18 cellular contexts compared by ENCODE assay signal in genomic region chr6:149132336-149132735, GRCh38.
DNase-seq lines count a peak whose midpoint lies in the region; ATAC-seq and TF ChIP-seq lines count a peak whose summit lies in the region.
"Had no signal": no experiment of that assay in that cellular context is flagged by ENCODE, and none has a peak within 500 bp of the region (broad histone marks: within the 10 kb centered on the region; RNA-seq: fewer than 3 reads in every experiment).

No MANE protein-coding gene starts in this region.

- H3K4me1 Mint-ChIP-seq in activated T-helper 17 cell treated with anti-CD3 and anti-CD28 coated beads, Interleukin-2, amount 50 U/mL, for 72 hours = peaks cover 54% of the 10 kb centered on the region
- peaks cover 31 to 66% (median 62%) of the 10 kb centered on the region in 7 donors for H3K4me1 Mint-ChIP-seq in naive thymus-derived CD4-positive, alpha-beta T cell
- H3K4me1 Mint-ChIP-seq: WTC11 had no signal

- no peaks in the 10 kb centered on the region for H3K36me3 Mint-ChIP-seq in activated T-helper 17 cell treated with anti-CD3 and anti-CD28 coated beads, Interleukin-2, amount 50 U/mL, for 72 hours (ENCODE audit: low read depth)
- H3K36me3 Mint-ChIP-seq in naive thymus-derived CD4-positive, alpha-beta T cell = peaks cover 0 to 50% (median 0%) of the 10 kb centered on the region in 5 donors
- H3K36me3 Mint-ChIP-seq: WTC11 had no signal

- peaks cover 8% of the 10 kb centered on the region for H3K4me1 ChIP-seq in HEK293 (ENCODE audit: control insufficient read depth, insufficient read depth, low read length)
- peaks cover 28 to 40% of the 10 kb centered on the region in 2 donors for H3K4me1 ChIP-seq in naive thymus-derived CD4-positive, alpha-beta T cell (ENCODE audit: control insufficient read depth in 2 of 2, insufficient read depth in 2 of 2, low read length in 2 of 2)

- H3K4me3 Mint-ChIP-seq in activated T-helper 17 cell treated with anti-CD3 and anti-CD28 coated beads, Interleukin-2, amount 50 U/mL, for 72 hours = no peak overlapping the region
- peak overlapping the region in 4 of 10 donors; percentile 0 to 77 (median 8) for H3K4me3 Mint-ChIP-seq in naive thymus-derived CD4-positive, alpha-beta T cell
- H3K4me3 Mint-ChIP-seq: dendritic cell treated with granulocyte-macrophage colony-stimulating factor and Interleukin-4, amounts not matched to agents 40 ng/mL and 50 ng/mL, for 4 days; WTC11 had no signal

- H3K9me3 ChIP-seq in HEK293 (ENCODE audit: control insufficient read depth, insufficient read depth, low read depth, low read length) = no peaks in the 10 kb centered on the region
- no peaks in the 10 kb centered on the region for H3K9me3 ChIP-seq in naive thymus-derived CD4-positive, alpha-beta T cell (ENCODE audit: control insufficient read depth in 2 of 3, low read length in 3 of 3)
- H3K9me3 ChIP-seq: breast epithelium, MG63 had no signal

- no peaks in the 10 kb centered on the region for H3K27me3 Mint-ChIP-seq in activated T-helper 17 cell treated with anti-CD3 and anti-CD28 coated beads, Interleukin-2, amount 50 U/mL, for 72 hours
- no peaks in the 10 kb centered on the region for H3K27me3 Mint-ChIP-seq in naive thymus-derived CD4-positive, alpha-beta T cell

- no peak for DNase-seq in activated CD4-positive, CD25-positive, alpha-beta regulatory T cell treated with anti-CD3 and anti-CD28 coated beads, Interleukin-2, amount 50 U/mL, for 72 hours
- no peak for DNase-seq in naive thymus-derived CD4-positive, alpha-beta T cell
- DNase-seq in DMS79 treated with DMSO at 0.1 percent for 48 hours (lab: John Stamatoyannopoulos, UW) = no peak
- DNase-seq: GOT3; kidney glomerular epithelial cell; MG63; NCI-H187; stimulated activated CD4-positive, alpha-beta T cell treated with anti-CD3 and anti-CD28 coated beads, Interleukin-4, amount 100 ng/mL, for 24 hours had no signal

- POLR2A ChIA-PET in HEK293 (lab: Yijun Ruan, JAX) = no interaction called here
- POLR2A ChIA-PET in naive thymus-derived CD4-positive, alpha-beta T cell (lab: Charles Lee) = interaction anchor here (1.6 to 4.8 kb wide), 3 partner anchors 7 to 185 kb away, joined by 6 to 30 read pairs (median 7); partner anchors contain the start of gene TAB2

- peak; percentile 66 to 70 for ATAC-seq in activated CD4-positive, CD25-positive, alpha-beta regulatory T cell treated with anti-CD3 and anti-CD28 coated beads, Interleukin-2, amount 50 U/mL, for 24 hours
- peak; percentile 60 for ATAC-seq in activated T-helper 17 cell treated with anti-CD3 and anti-CD28 coated beads, Interleukin-2, amount 50 U/mL, for 72 hours (replicated peaks)
- ATAC-seq in naive thymus-derived CD4-positive, alpha-beta T cell = no peak
- no peak for ATAC-seq in GM19328 (IDR thresholded peaks at IDR 0.05; ENCODE audit: unreplicated experiment)
- no peak for ATAC-seq in HG02642 (IDR thresholded peaks at IDR 0.05; ENCODE audit: poor library complexity, unreplicated experiment)
- ATAC-seq: WTC11 had no signal

- no peak overlapping the region for H3K27ac ChIP-seq in HEK293 (ENCODE audit: extremely low read depth, low read depth, low read length)
- H3K27ac ChIP-seq in naive thymus-derived CD4-positive, alpha-beta T cell (ENCODE audit: low read depth, low read length) = no peak overlapping the region

- CTCF ChIA-PET in HEK293 (lab: Yijun Ruan, JAX) = interaction anchor here (1.0 kb wide), 1 partner anchor 301 kb away, joined by 4 read pairs; no protein-coding TSS in a partner anchor
- CTCF ChIA-PET in naive thymus-derived CD4-positive, alpha-beta T cell (lab: Charles Lee) = interaction anchor here (1.0 to 2.0 kb wide), 2 partner anchors 8 to 12 kb away, joined by 4 to 7 read pairs; no protein-coding TSS in a partner anchor

- no peak for TF ChIP-seq CTCF in HEK293 (tag by site-specific recombination; IDR thresholded peaks at IDR 0.05)

- no peaks in the 10 kb centered on the region for H3K36me3 ChIP-seq in HEK293 (ENCODE audit: control insufficient read depth in 2 of 2, insufficient read depth in 1 of 2, low read length in 2 of 2)
- H3K36me3 ChIP-seq in naive thymus-derived CD4-positive, alpha-beta T cell (ENCODE audit: control insufficient read depth in 2 of 3, insufficient read depth in 3 of 3, low read length in 3 of 3) = no peaks in the 10 kb centered on the region
- H3K36me3 ChIP-seq: BLaER1 treated with 17β-estradiol and CSF1 and Interleukin-3, amounts not matched to agents 10 nM and 100 nM; breast epithelium; MG63 had no signal

- no peak overlapping the region for H3K4me3 ChIP-seq in HEK293 (ENCODE audit: low read depth, low read length)
- no peak overlapping the region for H3K4me3 ChIP-seq in naive thymus-derived CD4-positive, alpha-beta T cell (ENCODE audit: low read length)
- H3K4me3 ChIP-seq: BLaER1 treated with 17β-estradiol and CSF1 and Interleukin-3, amounts not matched to agents 10 nM and 100 nM; breast epithelium; MG63; smooth muscle cell had no signal

- intact Hi-C loops in naive thymus-derived CD4-positive, alpha-beta T cell (cut with micrococcal nuclease) = no loop called here

- peaks cover 7% of the 10 kb centered on the region for H3K9me3 Mint-ChIP-seq in activated T-helper 17 cell treated with anti-CD3 and anti-CD28 coated beads, Interleukin-2, amount 50 U/mL, for 72 hours
- peaks cover 0 to 17% (median 0%) of the 10 kb centered on the region in 11 donors for H3K9me3 Mint-ChIP-seq in naive thymus-derived CD4-positive, alpha-beta T cell
- H3K9me3 Mint-ChIP-seq: dendritic cell treated with granulocyte-macrophage colony-stimulating factor and Interleukin-4, amounts not matched to agents 40 ng/mL and 50 ng/mL, for 4 days; WTC11 had no signal

- peak overlapping the region; percentile 98 for H3K27ac Mint-ChIP-seq in activated T-helper 17 cell treated with anti-CD3 and anti-CD28 coated beads, Interleukin-2, amount 50 U/mL, for 72 hours
- peak overlapping the region in 7 of 9 donors; percentile 15 to 94 (median 61) for H3K27ac Mint-ChIP-seq in naive thymus-derived CD4-positive, alpha-beta T cell
- H3K27ac Mint-ChIP-seq: dendritic cell treated with granulocyte-macrophage colony-stimulating factor and Interleukin-4, amounts not matched to agents 40 ng/mL and 50 ng/mL, for 4 days; WTC11 had no signal

- no peaks in the 10 kb centered on the region for H3K27me3 ChIP-seq in naive thymus-derived CD4-positive, alpha-beta T cell (ENCODE audit: control insufficient read depth in 2 of 2, insufficient read depth in 2 of 2, low read length in 2 of 2)
- H3K27me3 ChIP-seq: BLaER1 treated with 17β-estradiol and CSF1 and Interleukin-3, amounts not matched to agents 10 nM and 100 nM; breast epithelium; MG63 had no signal

TF ChIP-seq in HEK293, 187 proteins besides CTCF, POLR2A, EP300 and RAD21:
- TF ChIP-seq KLF7 (tag by site-specific recombination; IDR thresholded peaks at IDR 0.05; ENCODE audit: borderline replicate concordance) = no peak
- TF ChIP-seq MYNN (tag by site-specific recombination; IDR thresholded peaks at IDR 0.05; ENCODE audit: borderline replicate concordance) = no peak
- TF ChIP-seq, protein P1, sequence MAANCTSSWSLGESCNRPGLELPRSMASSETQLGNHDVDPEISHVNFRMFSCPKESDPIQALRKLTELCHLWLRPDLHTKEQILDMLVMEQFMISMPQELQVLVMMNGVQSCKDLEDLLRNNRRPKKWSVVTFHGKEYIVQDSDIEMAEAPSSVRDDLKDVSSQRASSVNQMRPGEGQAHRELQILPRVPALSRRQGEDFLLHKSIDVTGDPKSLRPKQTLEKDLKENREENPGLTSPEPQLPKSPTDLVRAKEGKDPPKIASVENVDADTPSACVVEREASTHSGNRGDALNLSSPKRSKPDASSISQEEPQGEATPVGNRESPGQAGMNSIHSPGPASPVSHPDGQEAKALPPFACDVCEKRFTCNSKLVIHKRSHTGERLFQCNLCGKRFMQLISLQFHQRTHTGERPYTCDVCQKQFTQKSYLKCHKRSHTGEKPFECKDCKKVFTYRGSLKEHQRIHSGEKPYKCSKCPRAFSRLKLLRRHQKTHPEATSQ (tag by site-specific recombination; IDR thresholded peaks at IDR 0.05) = no peak
- TF ChIP-seq SP7 (tag by site-specific recombination; IDR thresholded peaks at IDR 0.05) = no peak
- peak; percentile 69 for TF ChIP-seq KLF1 (tag by site-specific recombination; IDR thresholded peaks at IDR 0.05)

Comparison
In these comparisons a context has a peak if more than half of its experiments do, and no peak if none do; other contexts are left out.
1. ATAC-seq: peak in activated CD4-positive, CD25-positive, alpha-beta regulatory T cell treated with anti-CD3 and anti-CD28 coated beads, Interleukin-2, amount 50 U/mL, for 24 hours (2 of 2) and activated T-helper 17 cell treated with anti-CD3 and anti-CD28 coated beads, Interleukin-2, amount 50 U/mL, for 72 hours (single experiment); none in naive thymus-derived CD4-positive, alpha-beta T cell (single experiment), GM19328 (single experiment) and HG02642 (single experiment).